In genomic region chr1:12208764-12209494, GRCh38 we compare ENCODE assay signal across 8 cellular contexts. TPM values are rescaled to one million over a fixed set of nuclear protein-coding genes. Genes with fewer than 3 reads are reported as not detected.
A peak's percentile ranks its signal among the peaks of the same experiment; 100 is the strongest.
DNase-seq lines count a peak whose midpoint lies in the region; ATAC-seq and TF ChIP-seq lines count a peak whose summit lies in the region.

No MANE protein-coding gene starts in this region.

- no peak for TF ChIP-seq POLR2A in lower leg skin (IDR thresholded peaks at IDR 0.05)

- H3K27ac ChIP-seq in coronary artery, result no peak overlapping the region

- intact Hi-C loops in lower leg skin (cut with DNase I; ENCODE audit: low total_unique reads), result loop anchor here (5.0 kb wide), 1 partner anchor 82 kb away; no protein-coding TSS in a partner anchor

- no peak for ATAC-seq in GM18519 (IDR thresholded peaks at IDR 0.05; ENCODE audit: low FRiP score, unreplicated experiment)

- peak; percentile 92 for TF ChIP-seq CTCF in HFF-Myc (IDR thresholded peaks at IDR 0.05; ENCODE audit: low read depth, low read length, missing control alignments)
- peak; percentile 90 for TF ChIP-seq CTCF in coronary artery (IDR thresholded peaks at IDR 0.05)
- peak in 1 of 3 donors; percentile 95 for TF ChIP-seq CTCF in lower leg skin (IDR thresholded peaks at IDR 0.05)

- H3K4me3 ChIP-seq in HFF-Myc (replicated peaks; ENCODE audit: low read depth, low read length), result no peak overlapping the region
- no peak overlapping the region for H3K4me3 ChIP-seq in coronary artery
- no peak overlapping the region for H3K4me3 ChIP-seq in lower leg skin (ENCODE audit: low read depth, poor library complexity, severe bottlenecking)

- 24 to 26% methylated on average over 13 to 14 of the region's 14 CpGs for WGBS in lower leg skin, 2 donors

- DNase-seq in DMS 273 treated with DMSO at 0.1 percent for 48 hours (lab: John Stamatoyannopoulos, UW) (peak; percentile 8), HFF-Myc (ENCODE audit: extremely low read depth, low read depth) (peak; percentile 68), NCI-H748 (lab: John Stamatoyannopoulos, UW; ENCODE audit: unreplicated experiment) (peak; percentile 48), coronary artery (ENCODE audit: low spot score) (peak; percentile 86), lower leg skin (ENCODE audit: low spot score in 2 of 2) (peak; percentile 80 to 97)
- peak; percentile 82 to 87 for DNase-seq in activated CD4-positive, alpha-beta T cell treated with anti-CD3 and anti-CD28 coated beads, Interleukin-2, amount 50 U/mL, for 24 hours (ENCODE audit: low read depth in 1 of 2, low spot score in 1 of 2)
- peak; percentile 68 to 82 (median 77) for DNase-seq in stimulated activated CD4-positive, alpha-beta T cell treated with anti-CD3 and anti-CD28 coated beads, TNF-alpha, amount 100 ng/mL, for 4 hours (ENCODE audit: low read depth in 3 of 3)

RNA-seq across cellular contexts. Expression of gene VPS13D, which starts 20.9 kb away (rescaled TPM):
- 100 to 1,000 TPM in 3 of 4 donors, 10 to 100 TPM in 1; 96.5 to 200 (median 116) TPM for total RNA-seq in lower leg skin

RNA-seq across cellular contexts. Expression of gene TNFRSF1B, which starts 42.1 kb away (rescaled TPM):
- 10 to 100 TPM in 3 of 4 donors, 1 to 10 TPM in 1; 8.5 to 33.1 (median 16.3) TPM for total RNA-seq in lower leg skin

Comparison
In these comparisons a context has a peak if more than half of its experiments do, and no peak if none do; other contexts are left out.
1. DNase-seq: peak in every context shown above with its lines; median percentile 88 in lower leg skin; 86 in coronary artery; 84 in activated CD4-positive, alpha-beta T cell treated with anti-CD3 and anti-CD28 coated beads, Interleukin-2, amount 50 U/mL, for 24 hours; 77 in stimulated activated CD4-positive, alpha-beta T cell treated with anti-CD3 and anti-CD28 coated beads, TNF-alpha, amount 100 ng/mL, for 4 hours; 68 in HFF-Myc; 48 in NCI-H748; 8 in DMS 273 treated with DMSO at 0.1 percent for 48 hours.